ENCODE assay signal across 27 cellular contexts in genomic region chr5:124231794-124232193, GRCh38.
DNase-seq lines count a peak whose midpoint lies in the region; ATAC-seq, FAIRE-seq and TF ChIP-seq lines count a peak whose summit lies in the region.
"Had no signal": no experiment of that assay in that cellular context is flagged by ENCODE, and none has a peak within 500 bp of the region (broad histone marks: within the 10 kb centered on the region; RNA-seq: fewer than 3 reads in every experiment).

No MANE protein-coding gene starts in this region.

- ATAC-seq in HepG2, result no peak
- ATAC-seq in right lobe of liver, result no peak
- ATAC-seq in GM19452 (IDR thresholded peaks at IDR 0.05; ENCODE audit: unreplicated experiment), result no peak

- H3K4me2 ChIP-seq in HepG2 (ENCODE audit: low read depth, low read length) (no peak overlapping the region), neuronal stem cell (ENCODE audit: insufficient read depth, low read length, poor library complexity, severe bottlenecking) (no peak overlapping the region)
- H3K4me2 ChIP-seq: KMS-11 had no signal

- DNase-seq in HepG2 (ENCODE audit: low spot score), result peak; percentile 1
- DNase-seq in right lobe of liver, result no peak
- DNase-seq in neuronal stem cell (ENCODE audit: low spot score), result no peak
- no peak for DNase-seq in AG20443 (ENCODE audit: low spot score)
- no peak for DNase-seq in amniotic stem cell (lab: John Stamatoyannopoulos, UW)
- DNase-seq in cerebellum (ENCODE audit: low spot score), result no peak
- DNase-seq: ACHN; Calu3; CD8-positive, alpha-beta memory T cell; DMS153; IMR-90; NCI-H1694; NCI-H2081; NCI-H2171 treated with DMSO at 0.1 percent for 48 hours; NCI-H524 treated with DMSO at 0.1 percent for 48 hours; NCI-H82; OCI-M1 had no signal

- H4K20me1 ChIP-seq in HepG2 (ENCODE audit: insufficient read depth, low read length), result no peaks in the 10 kb centered on the region

- H3K27ac ChIP-seq in HepG2 (ENCODE audit: extremely low read length, insufficient read depth, low read length) (no peak overlapping the region), right lobe of liver (no peak overlapping the region), iPS-20b (ENCODE audit: low read length) (no peak overlapping the region), neuronal stem cell (replicated peaks; ENCODE audit: low read length) (no peak overlapping the region)
- H3K27ac ChIP-seq: 22Rv1, C4-2B, KMS-11, SJSA1 had no signal

- POLR2A ChIA-PET in HepG2 (lab: Yijun Ruan, JAX), result no interaction called here

- H2AK5ac ChIP-seq in neuronal stem cell (ENCODE audit: low read depth, low read length), result no peak overlapping the region

- H3K4me3 ChIP-seq in HepG2 (replicated peaks in 1 of 3; ENCODE audit: insufficient read depth in 1 of 3, low read depth in 2 of 3, low read length in 3 of 3), result no peak overlapping the region
- H3K4me3 ChIP-seq in right lobe of liver, result no peak overlapping the region
- H3K4me3 ChIP-seq in iPS-20b (ENCODE audit: low read length), result no peak overlapping the region
- H3K4me3 ChIP-seq in neuronal stem cell (ENCODE audit: low read length in 2 of 2), result no peak overlapping the region
- H3K4me3 ChIP-seq: SJSA1 had no signal

- no TSS peak for BruUV-seq in HepG2 (replicated peaks; lab: Mats Ljungman, UMichigan)

- no peaks in the 10 kb centered on the region for H3K27me3 ChIP-seq in HepG2 (ENCODE audit: control insufficient read depth in 1 of 2, insufficient read depth in 2 of 2, low read length in 2 of 2)
- H3K27me3 ChIP-seq in right lobe of liver, result no peaks in the 10 kb centered on the region
- no peaks in the 10 kb centered on the region for H3K27me3 ChIP-seq in iPS-20b (ENCODE audit: insufficient read depth, low read length)
- no peaks in the 10 kb centered on the region for H3K27me3 ChIP-seq in neuronal stem cell (ENCODE audit: control insufficient read depth in 3 of 3, insufficient read depth in 3 of 3, low read depth in 1 of 3, low read length in 3 of 3)
- H3K27me3 ChIP-seq: SJSA1 had no signal

- no peak for TF ChIP-seq CTCF in HepG2 (CRISPR knock-in tag; IDR thresholded peaks at IDR 0.05)
- TF ChIP-seq CTCF in right lobe of liver (IDR thresholded peaks at IDR 0.05), result no peak

- H2BK5ac ChIP-seq in neuronal stem cell (ENCODE audit: low read length), result no peak overlapping the region

- H2AFZ ChIP-seq in HepG2 (ENCODE audit: low read length) (no peak overlapping the region), neuronal stem cell (ENCODE audit: low read length) (peak overlapping the region; percentile 52)

- 28% methylated on average over 3 of the region's 3 CpGs for WGBS in HepG2 (ENCODE audit: low lambda C conversion rate)
- 57% methylated on average over 3 of the region's 3 CpGs for WGBS in right lobe of liver (ENCODE audit: insufficient coverage, low coverage, low lambda C conversion rate, missing lambda C conversion rate)
- no CpG with 5 or more reads among the region's 3 CpGs for WGBS in neuronal stem cell (ENCODE audit: extremely low coverage in 2 of 2, insufficient read length in 2 of 2, insufficient replicate concordance in 1 of 2), 2 donors

- H4K91ac ChIP-seq in neuronal stem cell (ENCODE audit: low read depth, low read length, poor library complexity), result no peak overlapping the region

- H4K8ac ChIP-seq in neuronal stem cell (ENCODE audit: low read depth, low read length), result no peak overlapping the region

- CTCF ChIA-PET in HepG2 (lab: Yijun Ruan, JAX; ENCODE audit: low intra/inter-chr PET ratio, low total read pairs), result no interaction called here

- H3K18ac ChIP-seq in neuronal stem cell (ENCODE audit: low read length), result no peak overlapping the region

- in situ Hi-C loops in HepG2 (cut with HindIII; ENCODE audit: extremely low pct_ligation_motif_present, low pct_unique_long_range_greater_than_20kb), result no loop called here

- no peak overlapping the region for H2BK120ac ChIP-seq in neuronal stem cell (ENCODE audit: low read depth, low read length)

- H3K9ac ChIP-seq in HepG2 (ENCODE audit: insufficient read depth, low read depth, low read length), result no peak overlapping the region
- H3K9ac ChIP-seq in iPS-20b (ENCODE audit: low read depth, low read length), result peak overlapping the region; percentile 41; the same call in 1 of the 2 replicates
- H3K9ac ChIP-seq in neuronal stem cell (ENCODE audit: low read depth, low read length, poor library complexity), result no peak overlapping the region
- H3K9ac ChIP-seq: KMS-11 had no signal

- H2BK12ac ChIP-seq in neuronal stem cell (ENCODE audit: low read length), result no peak overlapping the region

- TF ChIP-seq RAD21 in HepG2 (CRISPR knock-in tag; IDR thresholded peaks at IDR 0.05), result no peak

- H3K14ac ChIP-seq in neuronal stem cell (ENCODE audit: low read length), result no peak overlapping the region

- H3K23ac ChIP-seq in neuronal stem cell (ENCODE audit: low read depth, low read length, poor library complexity), result no peak overlapping the region

- no peaks in the 10 kb centered on the region for H3K79me2 ChIP-seq in HepG2 (ENCODE audit: insufficient read depth, low read length)

- no peak overlapping the region for H3K4ac ChIP-seq in neuronal stem cell (ENCODE audit: low read length)

- intact Hi-C loops in HepG2 (cut with micrococcal nuclease; ENCODE audit: unreplicated experiment) (no loop called here), right lobe of liver (cut with DNase I) (no loop called here)

- FAIRE-seq in HepG2 (lab: Jason Lieb, UNC), result no peak
- FAIRE-seq: G401.6, GM12892, HTR-8/SVneo, RCC 7860 had no signal

- TF ChIP-seq POLR2A in HepG2 (IDR thresholded peaks at IDR 0.05; ENCODE audit: insufficient read depth in 1 of 2, low read depth in 2 of 2, low read length in 2 of 2) (no peak), right lobe of liver (IDR thresholded peaks at IDR 0.05) (no peak)

- H3K36me3 ChIP-seq in HepG2 (replicated peaks in 1 of 2; ENCODE audit: control insufficient read depth in 1 of 2, insufficient read depth in 2 of 2, low read length in 2 of 2) (no peaks in the 10 kb centered on the region), right lobe of liver (no peaks in the 10 kb centered on the region), iPS-20b (ENCODE audit: insufficient read depth, low read depth, low read length) (no peaks in the 10 kb centered on the region), neuronal stem cell (replicated peaks in 1 of 2; ENCODE audit: control insufficient read depth in 2 of 2, insufficient read depth in 2 of 2, low read length in 2 of 2) (no peaks in the 10 kb centered on the region)
- H3K36me3 ChIP-seq: SJSA1 had no signal

- no peaks in the 10 kb centered on the region for H3K79me1 ChIP-seq in neuronal stem cell (ENCODE audit: low read depth, low read length)

- H3K9me3 ChIP-seq in HepG2 (ENCODE audit: low read length), result no peaks in the 10 kb centered on the region
- H3K9me3 ChIP-seq in right lobe of liver, result no peaks in the 10 kb centered on the region
- H3K9me3 ChIP-seq in iPS-20b (ENCODE audit: insufficient read depth, low read depth, low read length), result peaks cover 5% of the 10 kb centered on the region
- peaks cover 0 to 18% of the 10 kb centered on the region in 2 donors for H3K9me3 ChIP-seq in neuronal stem cell (replicated peaks in 1 of 2; ENCODE audit: control insufficient read depth in 2 of 2, insufficient read depth in 1 of 2, low read depth in 1 of 2, low read length in 2 of 2)
- H3K9me3 ChIP-seq: SJSA1 had no signal

- TF ChIP-seq EP300 in HepG2 (IDR thresholded peaks at IDR 0.05; ENCODE audit: low read depth in 2 of 2, low read length in 2 of 2), result no peak
- no peak for TF ChIP-seq EP300 in HepG2 (CRISPR knock-in tag; IDR thresholded peaks at IDR 0.05; ENCODE audit: borderline replicate concordance)

- no peak overlapping the region for H2BK15ac ChIP-seq in neuronal stem cell (ENCODE audit: low read length)

- peaks cover 7% of the 10 kb centered on the region; the same call in 1 of the 2 replicates for H3K4me1 ChIP-seq in HepG2 (ENCODE audit: insufficient read depth, low read length)
- no peaks in the 10 kb centered on the region for H3K4me1 ChIP-seq in right lobe of liver
- peaks cover 36% of the 10 kb centered on the region for H3K4me1 ChIP-seq in iPS-20b (ENCODE audit: insufficient read depth, low read length)
- peaks cover 0 to 38% of the 10 kb centered on the region in 2 donors for H3K4me1 ChIP-seq in neuronal stem cell (ENCODE audit: control insufficient read depth in 2 of 2, insufficient read depth in 1 of 2, low read depth in 1 of 2, low read length in 2 of 2)
- H3K4me1 ChIP-seq: SJSA1 had no signal

TF ChIP-seq in HepG2, 621 proteins besides CTCF, POLR2A, EP300 and RAD21:
- TF ChIP-seq ZBTB10 (CRISPR knock-in tag; IDR thresholded peaks at IDR 0.05; ENCODE audit: borderline replicate concordance), result no peak
- no peak for TF ChIP-seq ZFP82 (CRISPR knock-in tag; IDR thresholded peaks at IDR 0.05; ENCODE audit: borderline replicate concordance)
- peak; percentile 37; the same call in 1 of the 2 replicates for TF ChIP-seq CREB1 (IDR thresholded peaks at IDR 0.05)
- TF ChIP-seq CREB1 (CRISPR knock-in tag; IDR thresholded peaks at IDR 0.05), result no peak
